8 cellular contexts compared by ENCODE assay signal in the genomic region with DNA sequence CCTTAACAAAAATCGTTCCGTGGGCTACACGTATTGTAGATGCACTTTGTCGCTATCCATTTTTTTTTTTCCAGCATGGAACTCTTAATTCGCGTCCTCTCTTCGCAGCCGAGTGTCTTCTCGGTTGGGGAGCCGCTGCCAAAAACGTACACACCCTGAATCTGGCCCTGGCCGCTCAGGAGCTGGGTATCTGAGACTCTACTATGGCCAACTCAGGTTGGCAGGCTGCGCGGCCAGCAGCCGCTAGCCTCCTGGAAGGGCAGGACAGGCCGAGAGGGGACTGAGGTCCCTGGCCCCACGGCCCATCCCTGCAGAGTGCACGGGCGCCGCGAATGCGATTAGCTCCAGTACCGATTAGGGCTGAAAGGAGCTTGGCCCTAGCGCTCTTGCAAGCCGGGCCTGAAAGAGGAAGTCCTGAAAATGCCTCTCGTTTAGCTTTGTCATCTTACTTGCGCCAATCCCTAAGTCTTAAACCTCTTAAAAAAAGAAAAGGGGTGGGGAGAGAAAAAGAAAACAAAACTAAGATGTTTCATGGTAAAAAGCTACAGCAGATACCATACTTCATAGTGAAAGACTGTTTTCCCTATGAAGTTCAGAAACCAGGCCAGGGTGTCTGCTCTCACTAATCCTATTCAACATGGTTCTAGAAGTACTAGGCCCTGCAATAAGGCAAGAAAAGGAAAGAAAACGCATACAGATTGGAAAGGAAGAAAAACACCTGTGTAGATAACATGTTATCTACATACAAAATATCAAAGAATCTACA.
DNase-seq lines count a peak whose midpoint lies in the region; ATAC-seq and TF ChIP-seq lines count a peak whose summit lies in the region.

No MANE protein-coding gene starts in this region.

- intact Hi-C loops in left colon (cut with DNase I, micrococcal nuclease) = no loop called here

- ATAC-seq in GM19328 (IDR thresholded peaks at IDR 0.05; ENCODE audit: unreplicated experiment) (peak; percentile 42), HG03457 (IDR thresholded peaks at IDR 0.05; ENCODE audit: unreplicated experiment) (peak; percentile 37), WTC11 (peak; percentile 33), left colon (peak; percentile 54)

- peaks cover 10% of the 10 kb centered on the region for H3K36me3 Mint-ChIP-seq in WTC11

- CTCF ChIA-PET in WTC11 (lab: Charles Lee) = interaction anchor here (0.6 to 4.7 kb wide), 26 partner anchors 9 to 389 kb away, joined by 3 to 24 read pairs (median 6); a partner anchor contains a TSS

- no peak for TF ChIP-seq CTCF in WTC11 (IDR thresholded peaks at IDR 0.05)

- DNase-seq in C1 segment of cervical spinal cord (lab: John Stamatoyannopoulos, UW) = peak in 10 of 14 donors; percentile 15 to 71 (median 40)
- DNase-seq in WTC11 (ENCODE audit: low spot score) = peak; percentile 56
- peak; percentile 69 for DNase-seq in central memory CD4-positive, alpha-beta T cell
- peak; percentile 55 to 69 for DNase-seq in left colon
- DNase-seq in stimulated activated CD4-positive, alpha-beta T cell treated with anti-CD3 and anti-CD28 coated beads, Interleukin-4, amount 100 ng/mL, for 24 hours = peak; percentile 61
- DNase-seq in A172 (ENCODE audit: low spot score) = no peak

- H3K9me3 Mint-ChIP-seq in WTC11 = peaks cover 11% of the 10 kb centered on the region

- peaks cover 36% of the 10 kb centered on the region for H3K4me1 Mint-ChIP-seq in WTC11

- POLR2A ChIA-PET in WTC11 (lab: Charles Lee) = interaction anchor here (1.0 to 1.7 kb wide), 2 partner anchors 113 to 193 kb away, joined by 4 to 6 read pairs; a partner anchor contains a TSS

- peak overlapping the region; percentile 85 for H3K4me3 Mint-ChIP-seq in WTC11

- H3K27ac Mint-ChIP-seq in WTC11 = peak overlapping the region; percentile 82

- peaks cover 33% of the 10 kb centered on the region for H3K27me3 Mint-ChIP-seq in WTC11 (ENCODE audit: low read depth)

TF ChIP-seq in WTC11, 78 proteins besides CTCF, POLR2A, EP300 and RAD21:
- TF ChIP-seq, protein P1, sequence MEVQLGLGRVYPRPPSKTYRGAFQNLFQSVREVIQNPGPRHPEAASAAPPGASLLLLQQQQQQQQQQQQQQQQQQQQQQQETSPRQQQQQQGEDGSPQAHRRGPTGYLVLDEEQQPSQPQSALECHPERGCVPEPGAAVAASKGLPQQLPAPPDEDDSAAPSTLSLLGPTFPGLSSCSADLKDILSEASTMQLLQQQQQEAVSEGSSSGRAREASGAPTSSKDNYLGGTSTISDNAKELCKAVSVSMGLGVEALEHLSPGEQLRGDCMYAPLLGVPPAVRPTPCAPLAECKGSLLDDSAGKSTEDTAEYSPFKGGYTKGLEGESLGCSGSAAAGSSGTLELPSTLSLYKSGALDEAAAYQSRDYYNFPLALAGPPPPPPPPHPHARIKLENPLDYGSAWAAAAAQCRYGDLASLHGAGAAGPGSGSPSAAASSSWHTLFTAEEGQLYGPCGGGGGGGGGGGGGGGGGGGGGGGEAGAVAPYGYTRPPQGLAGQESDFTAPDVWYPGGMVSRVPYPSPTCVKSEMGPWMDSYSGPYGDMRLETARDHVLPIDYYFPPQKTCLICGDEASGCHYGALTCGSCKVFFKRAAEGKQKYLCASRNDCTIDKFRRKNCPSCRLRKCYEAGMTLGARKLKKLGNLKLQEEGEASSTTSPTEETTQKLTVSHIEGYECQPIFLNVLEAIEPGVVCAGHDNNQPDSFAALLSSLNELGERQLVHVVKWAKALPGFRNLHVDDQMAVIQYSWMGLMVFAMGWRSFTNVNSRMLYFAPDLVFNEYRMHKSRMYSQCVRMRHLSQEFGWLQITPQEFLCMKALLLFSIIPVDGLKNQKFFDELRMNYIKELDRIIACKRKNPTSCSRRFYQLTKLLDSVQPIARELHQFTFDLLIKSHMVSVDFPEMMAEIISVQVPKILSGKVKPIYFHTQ (CRISPR knock-in tag; IDR thresholded peaks at IDR 0.05) = no peak
- TF ChIP-seq, protein P2, sequence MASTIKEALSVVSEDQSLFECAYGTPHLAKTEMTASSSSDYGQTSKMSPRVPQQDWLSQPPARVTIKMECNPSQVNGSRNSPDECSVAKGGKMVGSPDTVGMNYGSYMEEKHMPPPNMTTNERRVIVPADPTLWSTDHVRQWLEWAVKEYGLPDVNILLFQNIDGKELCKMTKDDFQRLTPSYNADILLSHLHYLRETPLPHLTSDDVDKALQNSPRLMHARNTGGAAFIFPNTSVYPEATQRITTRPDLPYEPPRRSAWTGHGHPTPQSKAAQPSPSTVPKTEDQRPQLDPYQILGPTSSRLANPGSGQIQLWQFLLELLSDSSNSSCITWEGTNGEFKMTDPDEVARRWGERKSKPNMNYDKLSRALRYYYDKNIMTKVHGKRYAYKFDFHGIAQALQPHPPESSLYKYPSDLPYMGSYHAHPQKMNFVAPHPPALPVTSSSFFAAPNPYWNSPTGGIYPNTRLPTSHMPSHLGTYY (CRISPR knock-in tag; IDR thresholded peaks at IDR 0.05) = no peak
- TF ChIP-seq CREM (CRISPR knock-in tag; IDR thresholded peaks at IDR 0.05) (no peak), ZNF121 (CRISPR knock-in tag; IDR thresholded peaks at IDR 0.05) (peak; percentile 47; the same call in 1 of the 2 replicates)
